In the genomic region with DNA sequence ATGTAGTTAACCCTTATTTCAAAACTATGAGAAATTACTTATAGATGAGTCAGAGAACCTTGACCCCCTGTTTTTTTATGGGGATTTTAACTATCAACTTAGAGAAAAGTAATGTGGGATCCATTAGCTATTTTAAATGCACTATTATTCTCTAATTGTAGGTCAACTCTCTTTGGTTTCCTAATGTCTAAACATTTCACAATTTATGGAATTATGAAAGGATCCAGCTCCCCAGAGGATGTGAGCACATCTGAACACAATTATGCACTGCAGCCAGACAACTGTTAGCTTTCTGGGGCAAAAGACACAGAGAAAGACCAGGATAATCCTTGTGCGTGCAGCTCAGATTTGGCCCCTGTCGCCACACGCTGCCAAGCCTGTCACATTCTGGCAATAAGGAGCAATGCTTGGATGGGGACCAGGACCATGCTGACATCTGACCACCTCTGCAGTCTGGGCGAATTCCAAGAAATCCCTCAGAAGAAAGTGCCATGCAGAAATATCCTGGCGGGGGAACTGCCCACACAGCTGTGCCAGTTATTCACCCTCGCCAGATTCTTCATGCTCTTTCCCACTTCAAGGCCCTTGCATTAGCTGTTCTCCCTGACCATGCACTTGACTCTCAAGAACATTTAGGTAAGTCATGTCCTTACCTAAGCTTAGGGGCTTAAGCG, we compare ENCODE assay signal across 12 cellular contexts. TPM values are rescaled to one million over a fixed set of nuclear protein-coding genes. Genes with fewer than 3 reads are reported as not detected.
DNase-seq lines count a peak whose midpoint lies in the region; ATAC-seq and TF ChIP-seq lines count a peak whose summit lies in the region.
"Had no signal": no experiment of that assay in that cellular context is flagged by ENCODE, and none has a peak within 500 bp of the region (broad histone marks: within the 10 kb centered on the region; RNA-seq: fewer than 3 reads in every experiment).

No MANE protein-coding gene starts in this region.

- H3K27ac ChIP-seq in coronary artery = peak overlapping the region; percentile 32 to 74
- H3K27ac ChIP-seq in lung (ENCODE audit: low read depth in 1 of 2, low read length in 1 of 2) = peak overlapping the region; percentile 56 to 61

- H3K4me1 ChIP-seq in lung (ENCODE audit: control insufficient read depth in 2 of 2, insufficient read depth in 2 of 2, low read length in 2 of 2) = peaks cover 8% of the 10 kb centered on the region in 2 donors

- H3K4me3 ChIP-seq in coronary artery = peak overlapping the region; percentile 13
- H3K4me3 ChIP-seq in lung = no peak overlapping the region

- H3K27me3 ChIP-seq in lung (ENCODE audit: control insufficient read depth, insufficient read depth) = no peaks in the 10 kb centered on the region

- peaks cover 0 to 3% of the 10 kb centered on the region in 2 donors for H3K9me3 ChIP-seq in lung (ENCODE audit: control insufficient read depth in 2 of 2, insufficient read depth in 1 of 2, low read length in 1 of 2)

- DNase-seq in NCI-H1092 treated with DMSO at 0.1 percent for 48 hours (lab: John Stamatoyannopoulos, UW) (peak; percentile 40), NCI-H1092 (lab: John Stamatoyannopoulos, UW) (no peak), coronary artery (ENCODE audit: low spot score) (peak; percentile 84), lung (ENCODE audit: low spot score) (no peak), ureter (ENCODE audit: low spot score) (peak; percentile 61)
- no peak for DNase-seq in stimulated activated CD4-positive, alpha-beta T cell treated with anti-CD3 and anti-CD28 coated beads, Interleukin-2, amount 100 ng/mL, for 24 hours
- DNase-seq: 8988T, natural killer cell, OCI-M1 had no signal

- TF ChIP-seq CTCF in coronary artery (IDR thresholded peaks at IDR 0.05) = no peak
- no peak for TF ChIP-seq CTCF in lung (IDR thresholded peaks at IDR 0.05; ENCODE audit: control extremely low read depth, extremely low read depth)

- 61 to 80% methylated on average over 7 of the region's 7 CpGs for WGBS in lung, 2 donors

- H3K36me3 ChIP-seq in lung (ENCODE audit: control insufficient read depth in 2 of 2, insufficient read depth in 2 of 2, low read length in 2 of 2) = no peaks in the 10 kb centered on the region

- peak; percentile 3 for ATAC-seq in lung (ENCODE audit: insufficient read depth, low FRiP score)
- ATAC-seq in GM18870 (IDR thresholded peaks at IDR 0.05; ENCODE audit: unreplicated experiment) = no peak
- ATAC-seq in HG03354 (IDR thresholded peaks at IDR 0.05; ENCODE audit: poor library complexity, severe bottlenecking, unreplicated experiment) = no peak
- ATAC-seq: natural killer cell, WTC11 had no signal

RNA-seq across cellular contexts. Expression of a gene that starts 22.2 kb away (rescaled TPM):
- total RNA-seq in lung (10 to 100 TPM; 14.6 to 15.9 TPM), ureter (20.7 TPM)
- 10 to 100 TPM in 1 of 2 donors, 1 to 10 TPM in 1; 8.1 to 11.2 TPM for polyA plus RNA-seq in lung

RNA-seq across cellular contexts. Expression of a gene that starts 23.6 kb away (rescaled TPM):
- 100 to 1,000 TPM; 113 to 185 TPM for total RNA-seq in lung
- 10 to 100 TPM; 35.4 to 97.3 TPM for polyA plus RNA-seq in lung
- total RNA-seq in ureter = 151 TPM

Comparison
In these comparisons a context has a peak if more than half of its experiments do, and no peak if none do; other contexts are left out.
1. DNase-seq: peak in NCI-H1092 treated with DMSO at 0.1 percent for 48 hours (single experiment), coronary artery (single experiment) and ureter (single experiment); none in NCI-H1092 (single experiment), lung (single experiment) and stimulated activated CD4-positive, alpha-beta T cell treated with anti-CD3 and anti-CD28 coated beads, Interleukin-2, amount 100 ng/mL, for 24 hours (0 of 2).